In genomic region chr14:68947802-68948201, GRCh38 we compare ENCODE assay signal across 9 cellular contexts. TPM values are rescaled to one million over a fixed set of nuclear protein-coding genes. Genes with fewer than 3 reads are reported as not detected.
DNase-seq lines count a peak whose midpoint lies in the region; TF ChIP-seq lines count a peak whose summit lies in the region.
"Had no signal": no experiment of that assay in that cellular context is flagged by ENCODE, and none has a peak within 500 bp of the region (broad histone marks: within the 10 kb centered on the region; RNA-seq: fewer than 3 reads in every experiment).

No MANE protein-coding gene starts in this region.

- H3K4me3 ChIP-seq in esophagus squamous epithelium, result peak overlapping the region in 1 of 4 donors; percentile 37

- DNase-seq in COLO829 (ENCODE audit: low spot score) (peak; percentile 82), NCI-H82 (lab: John Stamatoyannopoulos, UW) (peak; percentile 97), esophagus squamous epithelium (lab: John Stamatoyannopoulos, UW) (no peak), posterior vena cava (ENCODE audit: low spot score) (peak; percentile 90), NCI-H146 (lab: John Stamatoyannopoulos, UW) (no peak), dedifferentiated amniotic fluid mesenchymal stem cell (ENCODE audit: extremely low spot score) (no peak), NCI-H748 treated with DMSO at 0.1 percent for 48 hours (lab: John Stamatoyannopoulos, UW) (no peak)
- no peak for DNase-seq in activated naive CD4-positive, alpha-beta T cell (lab: John Stamatoyannopoulos, UW)
- DNase-seq: naive B cell had no signal

- H3K27ac ChIP-seq in esophagus squamous epithelium, result peak overlapping the region; percentile 65 to 90 (median 84)

- H3K9me3 ChIP-seq in esophagus squamous epithelium, result no peaks in the 10 kb centered on the region

- no peaks in the 10 kb centered on the region for H3K27me3 ChIP-seq in esophagus squamous epithelium

- TF ChIP-seq CTCF in esophagus squamous epithelium (IDR thresholded peaks at IDR 0.05), result no peak

- 2 to 15% methylated on average over 2 to 7 of the region's 8 CpGs for WGBS in esophagus squamous epithelium, 2 donors

- no peaks in the 10 kb centered on the region for H3K36me3 ChIP-seq in esophagus squamous epithelium

- intact Hi-C loops in esophagus squamous epithelium (cut with DNase I) (no loop called here), posterior vena cava (cut with DNase I) (loop anchor here in 1 of 2 donors (10.0 kb wide), 1 partner anchor 97 kb away; no protein-coding TSS in a partner anchor)

- H3K4me1 ChIP-seq in esophagus squamous epithelium, result peaks cover 80 to 100% (median 92%) of the 10 kb centered on the region in 3 donors

- peak in 2 of 4 donors; percentile 49 to 50 for TF ChIP-seq POLR2A in esophagus squamous epithelium (IDR thresholded peaks at IDR 0.05)

RNA-seq across cellular contexts. Expression of gene ACTN1, which starts 31.3 kb away (rescaled TPM):
- 100 to 1,000 TPM; 118 to 145 (median 131) TPM for total RNA-seq in esophagus squamous epithelium
- 100 to 1,000 TPM; 665 to 826 TPM for total RNA-seq in posterior vena cava

Comparison
In these comparisons a context has a peak if more than half of its experiments do, and no peak if none do; other contexts are left out.
1. DNase-seq: peak in COLO829 (single experiment), NCI-H82 (single experiment) and posterior vena cava (single experiment); none in esophagus squamous epithelium (single experiment), NCI-H146 (single experiment), dedifferentiated amniotic fluid mesenchymal stem cell (single experiment), NCI-H748 treated with DMSO at 0.1 percent for 48 hours (single experiment) and activated naive CD4-positive, alpha-beta T cell (0 of 4).
2. RNA of gene ACTN1, which starts 31.3 kb away (total RNA-seq): 665 to 826 TPM in posterior vena cava; 118 to 145 TPM in esophagus squamous epithelium; every median in the first group is over 4 times any median in the second.